In genomic region chr19:50850738-50851137, GRCh38 we compare ENCODE assay signal across 35 cellular contexts. TPM values are rescaled to one million over a fixed set of nuclear protein-coding genes. Genes with fewer than 3 reads are reported as not detected.
"Had no signal": no experiment of that assay in that cellular context is flagged by ENCODE, and none has a peak within 500 bp of the region (broad histone marks: within the 10 kb centered on the region; RNA-seq: fewer than 3 reads in every experiment).

No MANE protein-coding gene starts in this region.

- H3K27ac Mint-ChIP-seq: activated CD4-positive, alpha-beta memory T cell treated with anti-CD3 and anti-CD28 coated beads, Interleukin-2, amount 10 ng/mL, durations not matched to agents 7 days and 5 days; activated CD4-positive, alpha-beta T cell treated with anti-CD3 and anti-CD28 coated beads, Interleukin-2, amount 10 ng/mL, durations not matched to agents 7 days and 5 days; activated naive CD8-positive, alpha-beta T cell; activated T-helper 17 cell treated with anti-CD3 and anti-CD28 coated beads, Interleukin-2, amount 50 U/mL, for 72 hours; effector memory CD8-positive, alpha-beta T cell; T-helper 17 cell; T-helper 2 cell treated with Interferon-gamma antibody and Interleukin-4, amounts not matched to agents 5 μg/mL and 100 μg/mL, for 36 hours; WTC11 had no signal

- H3K4me1 ChIP-seq: esophagus muscularis mucosa, foreskin keratinocyte, gastrocnemius medialis, heart left ventricle had no signal

- H3K9me3 ChIP-seq: esophagus muscularis mucosa, gastrocnemius medialis, heart left ventricle had no signal

- H3K4me3 Mint-ChIP-seq: activated CD4-positive, alpha-beta memory T cell treated with anti-CD3 and anti-CD28 coated beads, Interleukin-2, amount 10 ng/mL, durations not matched to agents 7 days and 5 days; activated CD4-positive, alpha-beta T cell treated with anti-CD3 and anti-CD28 coated beads, Interleukin-2, amount 10 ng/mL, durations not matched to agents 7 days and 5 days; activated naive CD8-positive, alpha-beta T cell; activated T-cell treated with anti-CD3 and anti-CD28 coated beads, Interleukin-2, amount 50 U/mL, for 4 hours; activated T-helper 17 cell treated with anti-CD3 and anti-CD28 coated beads, Interleukin-2, amount 50 U/mL, for 72 hours; central memory CD8-positive, alpha-beta T cell; effector memory CD8-positive, alpha-beta T cell; T-helper 17 cell; T-helper 2 cell treated with Interferon-gamma antibody and Interleukin-4, amounts not matched to agents 5 μg/mL and 100 μg/mL, for 36 hours; WTC11 had no signal

- H3K9me3 Mint-ChIP-seq: activated CD4-positive, alpha-beta memory T cell treated with anti-CD3 and anti-CD28 coated beads, Interleukin-2, amount 10 ng/mL, durations not matched to agents 7 days and 5 days; activated CD4-positive, alpha-beta T cell treated with anti-CD3 and anti-CD28 coated beads, Interleukin-2, amount 10 ng/mL, durations not matched to agents 7 days and 5 days; activated T-cell treated with anti-CD3 and anti-CD28 coated beads, Interleukin-2, amount 50 U/mL, for 4 hours; central memory CD8-positive, alpha-beta T cell; T-helper 2 cell treated with Interferon-gamma antibody and Interleukin-4, amounts not matched to agents 5 μg/mL and 100 μg/mL, for 36 hours; WTC11 had no signal

- FAIRE-seq: astrocyte had no signal

- DNase-seq: activated CD4-positive, alpha-beta memory T cell treated with anti-CD3 and anti-CD28 coated beads, Interleukin-2, amount 10 ng/mL, durations not matched to agents 7 days and 5 days; activated CD4-positive, alpha-beta T cell treated with anti-CD3 and anti-CD28 coated beads for 1 hour; activated CD4-positive, alpha-beta T cell treated with anti-CD3 and anti-CD28 coated beads for 4 hours; activated CD4-positive, alpha-beta T cell treated with anti-CD3 and anti-CD28 coated beads, Interleukin-2, amount 10 ng/mL, durations not matched to agents 7 days and 5 days; activated CD4-positive, alpha-beta T cell treated with anti-CD3 and anti-CD28 coated beads, Interleukin-2, amount 50 U/mL, for 4 hours; activated CD8-positive, alpha-beta memory T cell treated with anti-CD3 and anti-CD28 coated beads for 24 hours; activated effector memory CD4-positive, alpha-beta T cell treated with Interleukin-2 at 50 U/mL for 16 hours; activated gamma-delta T cell treated with Interleukin-2 at 50 U/mL for 16 hours; activated naive CD4-positive, alpha-beta T cell treated with anti-CD3 and anti-CD28 coated beads, Interleukin-2, amount 50 U/mL, for 16 hours; activated naive CD4-positive, alpha-beta T cell treated with Interleukin-2 at 50 U/mL for 16 hours; activated T-cell treated with anti-CD3 and anti-CD28 coated beads, Interleukin-2, amount 50 U/mL, for 4 hours; amniotic stem cell; anterior cingulate cortex; brain microvascular endothelial cell; dermis blood vessel endothelial cell; effector CD4-positive, alpha-beta T cell; effector memory CD8-positive, alpha-beta T cell; erythroblast; foreskin keratinocyte; gastrocnemius medialis; glutamatergic neuron; heart left ventricle; T-helper 17 cell; T1000 had no signal

- ATAC-seq: activated T-cell treated with anti-CD3 and anti-CD28 coated beads, Interleukin-2, amount 50 U/mL, for 4 hours; activated T-helper 17 cell treated with anti-CD3 and anti-CD28 coated beads, Interleukin-2, amount 50 U/mL, for 72 hours; effector memory CD8-positive, alpha-beta T cell; foreskin keratinocyte; gastrocnemius medialis; heart left ventricle; T-helper 17 cell; WTC11 had no signal

- H3K4me1 Mint-ChIP-seq: activated CD4-positive, alpha-beta memory T cell treated with anti-CD3 and anti-CD28 coated beads, Interleukin-2, amount 10 ng/mL, durations not matched to agents 7 days and 5 days; activated CD4-positive, alpha-beta T cell treated with anti-CD3 and anti-CD28 coated beads, Interleukin-2, amount 10 ng/mL, durations not matched to agents 7 days and 5 days; activated T-helper 17 cell treated with anti-CD3 and anti-CD28 coated beads, Interleukin-2, amount 50 U/mL, for 72 hours; central memory CD8-positive, alpha-beta T cell; WTC11 had no signal

- H3K4me3 ChIP-seq: coronary artery, esophagus muscularis mucosa, gastrocnemius medialis, heart left ventricle had no signal

- H3K36me3 Mint-ChIP-seq: activated naive CD8-positive, alpha-beta T cell; WTC11 had no signal

- H3K27ac ChIP-seq: brain microvascular endothelial cell, coronary artery, esophagus muscularis mucosa, foreskin keratinocyte, gastrocnemius medialis, heart left ventricle had no signal

RNA-seq across cellular contexts. Expression of gene KLK3, which starts 4.0 kb away (rescaled TPM):
- total RNA-seq: activated CD4-positive, alpha-beta memory T cell treated with anti-CD3 and anti-CD28 coated beads, Interleukin-2, amount 10 ng/mL, durations not matched to agents 7 days and 5 days; activated CD4-positive, alpha-beta T cell treated with anti-CD3 and anti-CD28 coated beads, Interleukin-2, amount 10 ng/mL, durations not matched to agents 7 days and 5 days; activated T-cell treated with anti-CD3 and anti-CD28 coated beads, Interleukin-2, amount 50 U/mL, for 4 hours; activated T-helper 17 cell treated with anti-CD3 and anti-CD28 coated beads, Interleukin-2, amount 50 U/mL, for 72 hours; astrocyte; bronchial epithelial cell; cardiac septum; cerebellum; dermis blood vessel endothelial cell; esophagus muscularis mucosa; foreskin keratinocyte; gastrocnemius medialis; heart left ventricle; T-helper 17 cell had no signal
- polyA plus RNA-seq: foreskin keratinocyte, heart left ventricle had no signal

RNA-seq across cellular contexts. Expression of gene KLK15, which starts 17.4 kb away (rescaled TPM):
- total RNA-seq: activated CD4-positive, alpha-beta memory T cell treated with anti-CD3 and anti-CD28 coated beads, Interleukin-2, amount 10 ng/mL, durations not matched to agents 7 days and 5 days; activated CD4-positive, alpha-beta T cell treated with anti-CD3 and anti-CD28 coated beads, Interleukin-2, amount 10 ng/mL, durations not matched to agents 7 days and 5 days; activated T-cell treated with anti-CD3 and anti-CD28 coated beads, Interleukin-2, amount 50 U/mL, for 4 hours; activated T-helper 17 cell treated with anti-CD3 and anti-CD28 coated beads, Interleukin-2, amount 50 U/mL, for 72 hours; astrocyte; bronchial epithelial cell; cardiac septum; cerebellum; dermis blood vessel endothelial cell; esophagus muscularis mucosa; foreskin keratinocyte; gastrocnemius medialis; heart left ventricle; T-helper 17 cell; WTC11 had no signal
- polyA plus RNA-seq: foreskin keratinocyte, heart left ventricle had no signal

RNA-seq across cellular contexts. Expression of gene KLK2, which starts 22.5 kb away (rescaled TPM):
- total RNA-seq: activated CD4-positive, alpha-beta T cell treated with anti-CD3 and anti-CD28 coated beads, Interleukin-2, amount 10 ng/mL, durations not matched to agents 7 days and 5 days; activated T-cell treated with anti-CD3 and anti-CD28 coated beads, Interleukin-2, amount 50 U/mL, for 4 hours; astrocyte; cardiac septum; dermis blood vessel endothelial cell; esophagus muscularis mucosa; foreskin keratinocyte; gastrocnemius medialis; heart left ventricle; T-helper 17 cell; WTC11 had no signal
- polyA plus RNA-seq: foreskin keratinocyte, heart left ventricle had no signal

RNA-seq across cellular contexts. Expression of gene KLK1, which starts 27.2 kb away (rescaled TPM):
- total RNA-seq: astrocyte, bronchial epithelial cell, cardiac septum, cerebellum, dermis blood vessel endothelial cell, esophagus muscularis mucosa, T-helper 17 cell had no signal
